ENCODE assay signal across 25 cellular contexts in the genomic region with DNA sequence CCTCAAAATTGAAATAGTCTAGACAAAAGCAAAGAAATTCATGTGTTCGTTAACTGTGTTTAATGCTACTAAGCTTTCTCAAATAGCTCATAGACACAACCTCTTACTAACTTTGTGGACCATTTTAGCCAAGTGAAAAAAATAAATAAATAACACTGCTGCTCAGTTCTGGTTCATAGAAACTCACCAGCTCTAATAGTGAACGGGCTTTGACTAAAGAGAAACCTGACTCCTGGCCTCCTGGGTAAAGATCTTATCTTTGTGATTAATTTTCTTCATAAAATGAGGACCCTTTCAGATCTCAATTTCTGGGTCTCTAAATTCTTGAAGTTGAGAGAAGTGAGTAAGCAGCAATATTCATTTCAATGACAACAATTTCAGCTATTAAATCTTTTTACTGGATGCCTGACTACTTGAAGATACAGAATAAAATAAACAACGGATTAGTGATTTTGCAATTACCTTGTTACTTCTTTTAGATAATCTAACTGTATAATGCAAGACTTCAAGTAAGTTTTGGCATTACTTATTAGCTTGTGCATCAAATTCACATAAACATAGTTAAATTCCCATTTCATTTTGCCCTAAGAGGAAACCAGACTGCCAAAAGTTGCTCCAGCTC. TPM values are rescaled to one million over a fixed set of nuclear protein-coding genes. Genes with fewer than 3 reads are reported as not detected.
DNase-seq lines count a peak whose midpoint lies in the region; TF ChIP-seq lines count a peak whose summit lies in the region.
"Had no signal": no experiment of that assay in that cellular context is flagged by ENCODE, and none has a peak within 500 bp of the region (broad histone marks: within the 10 kb centered on the region; RNA-seq: fewer than 3 reads in every experiment).

No MANE protein-coding gene starts in this region.

- CTCF ChIA-PET in activated naive CD4-positive, alpha-beta T cell treated with anti-CD3 and anti-CD28 coated beads, Interleukin-2, amount 10 ng/mL, durations not matched to agents 7 days and 5 days (lab: Charles Lee), result interaction anchor here (0.5 kb wide), 1 partner anchor 223 kb away, joined by 4 read pairs; no protein-coding TSS in a partner anchor

- no peaks in the 10 kb centered on the region for H3K36me3 Mint-ChIP-seq in activated naive CD4-positive, alpha-beta T cell treated with anti-CD3 and anti-CD28 coated beads, Interleukin-2, amount 10 ng/mL, durations not matched to agents 7 days and 5 days
- H3K36me3 Mint-ChIP-seq: activated naive CD8-positive, alpha-beta T cell treated with anti-CD3 and anti-CD28 coated beads, Interleukin-2, amount 10 ng/mL, durations not matched to agents 7 days and 5 days; brain; CD8-positive, alpha-beta T cell had no signal

- H2AFZ ChIP-seq in hepatocyte, result no peak overlapping the region

- TF ChIP-seq CTCF in LNCaP clone FGC (IDR thresholded peaks at IDR 0.05; ENCODE audit: control insufficient read depth, extremely low read depth, insufficient read depth) (no peak), hepatocyte (IDR thresholded peaks at IDR 0.05; ENCODE audit: poor library complexity) (no peak), tibial nerve (IDR thresholded peaks at IDR 0.05) (no peak), spleen (IDR thresholded peaks at IDR 0.05 in 8 of 11, conservative IDR thresholded peaks at IDR 0.05 in 3 of 11) (no peak)

- DNase-seq in ACHN (peak; percentile 22), LNCaP clone FGC (ENCODE audit: low read depth) (peak; percentile 14), NCI-H774 (lab: John Stamatoyannopoulos, UW) (peak; percentile 25), hepatocyte (ENCODE audit: low spot score) (no peak), tibial nerve (ENCODE audit: low spot score in 2 of 2) (no peak), spleen (no peak), NCI-H2171 (lab: John Stamatoyannopoulos, UW) (no peak)
- no peak for DNase-seq in activated naive CD4-positive, alpha-beta T cell treated with anti-CD3 and anti-CD28 coated beads, Interleukin-2, amount 10 ng/mL, durations not matched to agents 7 days and 5 days
- DNase-seq: activated CD4-positive, CD25-positive, alpha-beta regulatory T cell; activated CD8-positive, alpha-beta T cell treated with anti-CD3 and anti-CD28 coated beads, Interleukin-2, amount 10 ng/mL, durations not matched to agents 7 days and 5 days; activated naive CD8-positive, alpha-beta T cell treated with anti-CD3 and anti-CD28 coated beads, Interleukin-2, amount 10 ng/mL, durations not matched to agents 7 days and 5 days; activated T-cell treated with anti-CD3 and anti-CD28 coated beads, Interleukin-2, amount 50 U/mL, for 48 hours; CD8-positive, alpha-beta T cell; GOT3; left colon; NCI-H226; stimulated activated CD4-positive, alpha-beta T cell treated with anti-CD3 and anti-CD28 coated beads, Interleukin-15, amount 100 ng/mL, for 24 hours; stimulated activated naive CD8-positive, alpha-beta T cell treated with anti-CD3 and anti-CD28 coated beads, Interleukin-15, Interleukin-2, amounts not matched to agents 100 U/mL and 50 U/mL, for 24 hours; upper lobe of left lung had no signal

- H3K9me2 ChIP-seq in hepatocyte (replicated peaks; ENCODE audit: insufficient read depth), result no peaks in the 10 kb centered on the region

- peaks cover 38% of the 10 kb centered on the region for H3K27me3 Mint-ChIP-seq in activated naive CD4-positive, alpha-beta T cell treated with anti-CD3 and anti-CD28 coated beads, Interleukin-2, amount 10 ng/mL, durations not matched to agents 7 days and 5 days

- TF ChIP-seq POLR2A in tibial nerve (IDR thresholded peaks at IDR 0.05) (no peak), spleen (IDR thresholded peaks at IDR 0.05) (no peak)

- no peaks in the 10 kb centered on the region for H3K9me3 Mint-ChIP-seq in activated naive CD4-positive, alpha-beta T cell treated with anti-CD3 and anti-CD28 coated beads, Interleukin-2, amount 10 ng/mL, durations not matched to agents 7 days and 5 days
- H3K9me3 Mint-ChIP-seq: activated naive CD8-positive, alpha-beta T cell treated with anti-CD3 and anti-CD28 coated beads, Interleukin-2, amount 10 ng/mL, durations not matched to agents 7 days and 5 days; CD8-positive, alpha-beta T cell; dendritic cell treated with granulocyte-macrophage colony-stimulating factor and Interleukin-4, amounts not matched to agents 40 ng/mL and 50 ng/mL, for 4 days had no signal

- in situ Hi-C loops in ACHN (cut with HindIII; ENCODE audit: low pct_ligation_motif_present, low pct_unique_long_range_greater_than_20kb, low sequenced_read_pairs), result no loop called here

- H3K27me3 ChIP-seq in hepatocyte, result no peaks in the 10 kb centered on the region
- H3K27me3 ChIP-seq in tibial nerve, result peaks cover 0 to 8% of the 10 kb centered on the region in 2 donors
- peaks cover 0 to 48% (median 14%) of the 10 kb centered on the region in 7 donors for H3K27me3 ChIP-seq in spleen (replicated peaks in 1 of 7)
- H3K27me3 ChIP-seq: SJSA1 had no signal

- no peak overlapping the region for H3K27ac Mint-ChIP-seq in activated naive CD4-positive, alpha-beta T cell treated with anti-CD3 and anti-CD28 coated beads, Interleukin-2, amount 10 ng/mL, durations not matched to agents 7 days and 5 days
- H3K27ac Mint-ChIP-seq: activated CD8-positive, alpha-beta T cell treated with anti-CD3 and anti-CD28 coated beads, Interleukin-2, amount 10 ng/mL, durations not matched to agents 7 days and 5 days; activated naive CD8-positive, alpha-beta T cell treated with anti-CD3 and anti-CD28 coated beads, Interleukin-2, amount 10 ng/mL, durations not matched to agents 7 days and 5 days; brain; CD8-positive, alpha-beta T cell; dendritic cell treated with granulocyte-macrophage colony-stimulating factor and Interleukin-4, amounts not matched to agents 40 ng/mL and 50 ng/mL, for 4 days had no signal

- WGBS in hepatocyte (ENCODE audit: low lambda C conversion rate, missing lambda C conversion rate), result 61% methylated on average over 3 of the region's 3 CpGs
- 74 to 87% methylated on average over 3 of the region's 3 CpGs for WGBS in tibial nerve, 2 donors
- WGBS in spleen, 5 donors, result 74 to 85% (median 79%) methylated on average over 3 of the region's 3 CpGs

- no peak overlapping the region for H3K4me3 Mint-ChIP-seq in activated naive CD4-positive, alpha-beta T cell treated with anti-CD3 and anti-CD28 coated beads, Interleukin-2, amount 10 ng/mL, durations not matched to agents 7 days and 5 days
- H3K4me3 Mint-ChIP-seq: activated CD8-positive, alpha-beta T cell treated with anti-CD3 and anti-CD28 coated beads, Interleukin-2, amount 10 ng/mL, durations not matched to agents 7 days and 5 days; activated naive CD8-positive, alpha-beta T cell treated with anti-CD3 and anti-CD28 coated beads, Interleukin-2, amount 10 ng/mL, durations not matched to agents 7 days and 5 days; CD8-positive, alpha-beta T cell; dendritic cell treated with granulocyte-macrophage colony-stimulating factor and Interleukin-4, amounts not matched to agents 40 ng/mL and 50 ng/mL, for 4 days had no signal

- peaks cover 46% of the 10 kb centered on the region for H3K79me2 ChIP-seq in hepatocyte

- no peaks in the 10 kb centered on the region for H4K20me1 ChIP-seq in hepatocyte (ENCODE audit: insufficient read depth, poor library complexity, severe bottlenecking)

- no peak overlapping the region for H3K27ac ChIP-seq in hepatocyte
- H3K27ac ChIP-seq in tibial nerve, result no peak overlapping the region
- H3K27ac ChIP-seq in spleen, result no peak overlapping the region
- H3K27ac ChIP-seq: neutrophil, SJSA1 had no signal

- intact Hi-C loops in spleen (cut with DNase I; ENCODE audit: low total_unique reads), result no loop called here

- H3K4me1 ChIP-seq in hepatocyte (ENCODE audit: insufficient read depth), result peaks cover 22% of the 10 kb centered on the region
- H3K4me1 ChIP-seq in tibial nerve, result peaks cover 0 to 41% (median 0%) of the 10 kb centered on the region in 4 donors
- peaks cover 0 to 44% (median 10%) of the 10 kb centered on the region in 6 donors for H3K4me1 ChIP-seq in spleen

- H3K9me3 ChIP-seq in hepatocyte (ENCODE audit: low read depth), result no peaks in the 10 kb centered on the region
- no peaks in the 10 kb centered on the region for H3K9me3 ChIP-seq in tibial nerve
- no peaks in the 10 kb centered on the region for H3K9me3 ChIP-seq in spleen
- H3K9me3 ChIP-seq: neutrophil, SJSA1, upper lobe of left lung had no signal

- TF ChIP-seq EP300 in tibial nerve (IDR thresholded peaks at IDR 0.05), result no peak

- peaks cover 10% of the 10 kb centered on the region for H3K4me1 Mint-ChIP-seq in activated naive CD4-positive, alpha-beta T cell treated with anti-CD3 and anti-CD28 coated beads, Interleukin-2, amount 10 ng/mL, durations not matched to agents 7 days and 5 days

- H3K36me3 ChIP-seq in hepatocyte (replicated peaks; ENCODE audit: insufficient read depth, low read depth) (no peaks in the 10 kb centered on the region), tibial nerve (no peaks in the 10 kb centered on the region), spleen (no peaks in the 10 kb centered on the region)
- H3K36me3 ChIP-seq: neutrophil, upper lobe of left lung had no signal

- peak overlapping the region; percentile 93 for H3K4me2 ChIP-seq in hepatocyte

- H3K4me3 ChIP-seq in LNCaP clone FGC (ENCODE audit: low read depth, low read length) (peak overlapping the region; percentile 6; the same call in 1 of the 2 replicates), hepatocyte (no peak overlapping the region), tibial nerve (no peak overlapping the region), spleen (no peak overlapping the region)
- H3K4me3 ChIP-seq: SJSA1 had no signal

RNA-seq across cellular contexts. Expression of a gene that starts 3.1 kb away (rescaled TPM):
- total RNA-seq in hepatocyte (37.4 and 41.5 TPM in 2 replicates), tibial nerve (10 to 100 TPM; 20.3 to 44.4 (median 27.1) TPM), spleen (10 to 100 TPM in 6 of 7 donors, 1 to 10 TPM in 1; 8.9 to 19.3 (median 15.5) TPM)
- polyA plus RNA-seq in hepatocyte (15.7 and 16.3 TPM in 2 replicates), spleen (1 to 10 TPM; 2.4 to 5.1 (median 2.6) TPM)
- total RNA-seq: activated CD8-positive, alpha-beta T cell treated with anti-CD3 and anti-CD28 coated beads, Interleukin-2, amount 10 ng/mL, durations not matched to agents 7 days and 5 days; activated naive CD8-positive, alpha-beta T cell treated with anti-CD3 and anti-CD28 coated beads, Interleukin-2, amount 10 ng/mL, durations not matched to agents 7 days and 5 days; CD8-positive, alpha-beta T cell; mononuclear cell; T-helper 2 cell treated with Interferon-gamma antibody and Interleukin-4, amounts not matched to agents 100 ng/mL and 5 ng/mL, for 36 hours had no signal

Comparison
In these comparisons a context has a peak if more than half of its experiments do, and no peak if none do; other contexts are left out.
1. DNase-seq: peak in ACHN (single experiment), LNCaP clone FGC (single experiment) and NCI-H774 (single experiment); none in hepatocyte (single experiment), activated naive CD4-positive, alpha-beta T cell treated with anti-CD3 and anti-CD28 coated beads, Interleukin-2, amount 10 ng/mL, durations not matched to agents 7 days and 5 days (single experiment), tibial nerve (0 of 2), spleen (single experiment) and NCI-H2171 (single experiment).